In the genomic region with DNA sequence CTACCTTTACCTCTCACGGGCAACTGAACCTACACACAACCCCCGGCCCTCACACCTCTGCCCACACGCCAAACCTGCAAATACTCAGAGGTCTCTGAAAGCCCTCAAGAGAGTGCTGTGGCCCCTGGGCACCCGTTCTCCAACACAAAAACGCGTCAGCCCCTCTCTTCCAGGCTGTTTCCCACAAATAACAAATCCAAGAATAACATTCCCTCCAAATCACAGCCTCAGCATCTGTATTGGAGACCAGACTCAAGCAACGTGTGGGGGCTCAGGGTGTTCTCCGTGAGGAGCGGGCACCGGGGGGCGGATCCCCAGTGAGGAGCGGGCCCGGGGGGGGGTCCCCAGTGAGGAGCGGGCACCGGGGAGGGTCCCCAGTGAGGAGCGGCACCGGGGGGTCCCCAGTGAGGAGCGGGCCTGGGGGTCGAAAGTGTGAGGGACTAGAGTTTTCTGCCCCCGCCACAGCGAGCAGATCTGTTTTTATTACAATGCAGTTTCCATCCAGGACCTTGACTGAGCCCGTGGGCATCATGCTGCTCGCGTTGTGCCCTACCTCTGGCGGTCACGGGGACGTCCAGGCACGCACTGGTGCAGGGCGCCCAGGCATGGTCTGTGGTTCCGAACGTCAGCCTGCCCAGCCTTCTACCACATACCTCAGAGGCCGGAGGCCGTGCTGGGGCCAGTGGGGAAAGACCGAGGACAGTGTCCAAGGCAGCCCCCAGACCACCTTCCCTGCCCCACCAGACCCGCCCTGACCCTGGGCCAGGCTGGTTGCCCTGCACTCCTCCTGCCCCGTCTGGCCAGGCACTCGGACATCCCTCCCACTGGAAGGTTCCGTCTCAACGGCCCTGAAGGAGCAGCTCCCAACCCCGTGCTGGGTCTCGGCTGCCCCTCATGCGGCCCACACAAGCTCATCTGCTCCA, we compare ENCODE assay signal across 22 cellular contexts. TPM values are rescaled to one million over a fixed set of nuclear protein-coding genes. Genes with fewer than 3 reads are reported as not detected.
DNase-seq lines count a peak whose midpoint lies in the region; ATAC-seq and TF ChIP-seq lines count a peak whose summit lies in the region.
"Had no signal": no experiment of that assay in that cellular context is flagged by ENCODE, and none has a peak within 500 bp of the region (broad histone marks: within the 10 kb centered on the region; RNA-seq: fewer than 3 reads in every experiment).

No MANE protein-coding gene starts in this region.

- POLR2A ChIA-PET in CD4-positive, alpha-beta memory T cell (lab: Charles Lee; ENCODE audit: partially characterized antibody), result no interaction called here

- H3K4me3 Mint-ChIP-seq in endothelial cell (ENCODE audit: unreplicated experiment), result peak overlapping the region; percentile 18
- H3K4me3 Mint-ChIP-seq in CD4-positive, alpha-beta memory T cell, result no peak overlapping the region
- H3K4me3 Mint-ChIP-seq: stimulated activated naive B cell treated with anti-CD40 and anti-IgM and Interleukin-4, amounts not matched to agents 10 μg/mL and 1 μg/mL and 100 μg/mL, for 72 hours; WTC11 had no signal

- peaks cover 1% of the 10 kb centered on the region for H3K4me1 Mint-ChIP-seq in endothelial cell (ENCODE audit: unreplicated experiment)
- peaks cover 0 to 3% (median 2%) of the 10 kb centered on the region in 4 donors for H3K4me1 Mint-ChIP-seq in CD4-positive, alpha-beta memory T cell

- TF ChIP-seq CTCF in left ventricle myocardium inferior (IDR thresholded peaks at IDR 0.05; ENCODE audit: borderline replicate concordance) (no peak), endothelial cell (IDR thresholded peaks at IDR 0.05; ENCODE audit: unreplicated experiment) (no peak), osteoblast (IDR thresholded peaks at IDR 0.05; ENCODE audit: extremely low read depth, low read depth, low read length) (no peak)

- no peak for ATAC-seq in Right ventricle myocardium superior (ENCODE audit: poor library complexity)
- no peak for ATAC-seq in GM18909 (IDR thresholded peaks at IDR 0.05; ENCODE audit: poor library complexity, unreplicated experiment)
- ATAC-seq: stimulated activated naive B cell treated with anti-CD40 and anti-IgM and Interleukin-4, amounts not matched to agents 10 μg/mL and 1 μg/mL and 100 μg/mL, for 72 hours; WTC11 had no signal

- H3K4me3 ChIP-seq in left ventricle myocardium inferior (no peak overlapping the region), osteoblast (ENCODE audit: insufficient read depth, low read length) (no peak overlapping the region)
- no peak overlapping the region for H3K4me3 ChIP-seq in CD4-positive, alpha-beta memory T cell (ENCODE audit: low read length in 2 of 2)
- H3K4me3 ChIP-seq: BLaER1 treated with 17β-estradiol and CSF1 and Interleukin-3, amounts not matched to agents 10 nM and 100 nM; SJSA1; uterus had no signal

- peaks cover 38% of the 10 kb centered on the region for H3K36me3 Mint-ChIP-seq in endothelial cell (ENCODE audit: low read depth, unreplicated experiment)
- peaks cover 16 to 30% of the 10 kb centered on the region in 2 donors for H3K36me3 Mint-ChIP-seq in CD4-positive, alpha-beta memory T cell

- H3K27me3 Mint-ChIP-seq in endothelial cell (ENCODE audit: unreplicated experiment), result peaks cover 26% of the 10 kb centered on the region
- H3K27me3 Mint-ChIP-seq in CD4-positive, alpha-beta memory T cell, result no peaks in the 10 kb centered on the region
- H3K27me3 Mint-ChIP-seq: stimulated activated naive B cell treated with anti-CD40 and anti-IgM and Interleukin-4, amounts not matched to agents 10 μg/mL and 1 μg/mL and 100 μg/mL, for 72 hours had no signal

- peaks cover 10% of the 10 kb centered on the region for H4K20me1 ChIP-seq in osteoblast (ENCODE audit: insufficient read depth, low read length)

- H3K27me3 ChIP-seq in left ventricle myocardium inferior (ENCODE audit: low read depth), result no peaks in the 10 kb centered on the region
- H3K27me3 ChIP-seq in osteoblast (ENCODE audit: insufficient read depth, low read length), result no peaks in the 10 kb centered on the region
- no peaks in the 10 kb centered on the region for H3K27me3 ChIP-seq in CD4-positive, alpha-beta memory T cell (ENCODE audit: insufficient read depth, low read length)
- H3K27me3 ChIP-seq: BLaER1 treated with 17β-estradiol and CSF1 and Interleukin-3, amounts not matched to agents 10 nM and 100 nM; SJSA1; uterus had no signal

- DNase-seq in Right ventricle myocardium superior, result peak; percentile 36
- no peak for DNase-seq in left ventricle myocardium inferior
- no peak for DNase-seq in endothelial cell (ENCODE audit: low spot score)
- peak; percentile 46 for DNase-seq in osteoblast (ENCODE audit: insufficient read length, low spot score, missing footprints)
- DNase-seq in ureter (ENCODE audit: low spot score), result peak; percentile 38
- DNase-seq in CD4-positive, alpha-beta memory T cell, result no peak
- no peak for DNase-seq in NCI-H146 (lab: John Stamatoyannopoulos, UW)
- DNase-seq: dermis blood vessel endothelial cell; foreskin melanocyte; GOT3; hypothalamus; kidney glomerular epithelial cell; NCI-H1694 treated with DMSO at 0.1 percent for 48 hours; NCI-H748 treated with DMSO at 0.1 percent for 48 hours; OCI-M1; stimulated activated naive B cell treated with anti-CD40 and anti-IgM and Interleukin-4, amounts not matched to agents 10 μg/mL and 1 μg/mL and 100 μg/mL, for 72 hours had no signal

- H3K9me3 ChIP-seq in left ventricle myocardium inferior (replicated peaks) (no peaks in the 10 kb centered on the region), osteoblast (ENCODE audit: low read depth, low read length) (no peaks in the 10 kb centered on the region)
- H3K9me3 ChIP-seq in CD4-positive, alpha-beta memory T cell (ENCODE audit: control insufficient read depth in 1 of 2, low read length in 2 of 2), result no peaks in the 10 kb centered on the region
- H3K9me3 ChIP-seq: uterus had no signal

- H3K4me1 ChIP-seq in left ventricle myocardium inferior (no peaks in the 10 kb centered on the region), osteoblast (ENCODE audit: insufficient read depth, low read length) (no peaks in the 10 kb centered on the region)
- H3K4me1 ChIP-seq in CD4-positive, alpha-beta memory T cell (ENCODE audit: insufficient read depth, low read length), result no peaks in the 10 kb centered on the region
- H3K4me1 ChIP-seq: SJSA1, uterus had no signal

- intact Hi-C loops in Right ventricle myocardium superior (cut with DNase I), result no loop called here
- intact Hi-C loops in left ventricle myocardium inferior (cut with micrococcal nuclease), result no loop called here
- intact Hi-C loops in CD4-positive, alpha-beta memory T cell (cut with micrococcal nuclease), result no loop called here

- H3K36me3 ChIP-seq in left ventricle myocardium inferior (peaks cover 44% of the 10 kb centered on the region), osteoblast (ENCODE audit: insufficient read depth, low read length) (peaks cover 4% of the 10 kb centered on the region)
- peaks cover 6% of the 10 kb centered on the region for H3K36me3 ChIP-seq in CD4-positive, alpha-beta memory T cell (ENCODE audit: insufficient read depth, low read length)
- H3K36me3 ChIP-seq: uterus had no signal

- H3K9me3 Mint-ChIP-seq in endothelial cell (ENCODE audit: unreplicated experiment), result no peaks in the 10 kb centered on the region
- H3K9me3 Mint-ChIP-seq in CD4-positive, alpha-beta memory T cell, result no peaks in the 10 kb centered on the region

- H3K27ac Mint-ChIP-seq in endothelial cell (ENCODE audit: unreplicated experiment), result no peak overlapping the region
- peak overlapping the region in 1 of 7 donors; percentile 43 for H3K27ac Mint-ChIP-seq in CD4-positive, alpha-beta memory T cell
- H3K27ac Mint-ChIP-seq: WTC11 had no signal

- H3K27ac ChIP-seq in left ventricle myocardium inferior (replicated peaks), result no peak overlapping the region
- no peak overlapping the region for H3K27ac ChIP-seq in osteoblast (ENCODE audit: low read depth, low read length)
- no peak overlapping the region for H3K27ac ChIP-seq in CD4-positive, alpha-beta memory T cell (ENCODE audit: low read depth, low read length)
- H3K27ac ChIP-seq: BLaER1 treated with 17β-estradiol and CSF1 and Interleukin-3, amounts not matched to agents 10 nM and 100 nM; epithelial cell of prostate; SJSA1; uterus had no signal

- peaks cover 11% of the 10 kb centered on the region for H3K79me2 ChIP-seq in osteoblast (ENCODE audit: insufficient read depth, low read length)

- CTCF ChIA-PET in CD4-positive, alpha-beta memory T cell (lab: Charles Lee; ENCODE audit: partially characterized antibody), result no interaction called here

- H3K4me2 ChIP-seq in osteoblast (ENCODE audit: insufficient read depth, low read length), result no peak overlapping the region
- H3K4me2 ChIP-seq: BLaER1 treated with 17β-estradiol and CSF1 and Interleukin-3, amounts not matched to agents 10 nM and 100 nM had no signal

- H2AFZ ChIP-seq in osteoblast (ENCODE audit: low read length), result no peak overlapping the region

RNA-seq across cellular contexts. Expression of a gene that starts 33.1 kb away (rescaled TPM):
- total RNA-seq in Right ventricle myocardium superior (25.4 TPM), left ventricle myocardium inferior (27.4 TPM), endothelial cell (ENCODE audit: unreplicated experiment) (31.8 TPM), osteoblast (31.8 and 35.8 TPM in 2 replicates), ureter (37.4 TPM)
- 10 to 100 TPM; 26.0 to 26.4 TPM for total RNA-seq in CD4-positive, alpha-beta memory T cell
- 10 to 100 TPM; 15.7 to 21.3 TPM for polyA plus RNA-seq in CD4-positive, alpha-beta memory T cell

RNA-seq across cellular contexts. Expression of a gene that starts 46.1 kb away (rescaled TPM):
- total RNA-seq in Right ventricle myocardium superior, result 13.8 TPM
- 12.2 TPM for total RNA-seq in left ventricle myocardium inferior
- total RNA-seq in endothelial cell (ENCODE audit: unreplicated experiment), result 0.87 TPM
- 9.4 and 11.2 TPM in 2 replicates for total RNA-seq in osteoblast
- 29.5 TPM for total RNA-seq in ureter
- total RNA-seq in CD4-positive, alpha-beta memory T cell, result 10 to 100 TPM; 30.7 to 34.8 TPM
- polyA plus RNA-seq in CD4-positive, alpha-beta memory T cell, result 10 to 100 TPM; 12.7 to 18.2 TPM

Comparison
In these comparisons a context has a peak if more than half of its experiments do, and no peak if none do; other contexts are left out.
1. DNase-seq: peak in Right ventricle myocardium superior (single experiment), osteoblast (single experiment) and ureter (single experiment); none in left ventricle myocardium inferior (single experiment), endothelial cell (single experiment), CD4-positive, alpha-beta memory T cell (0 of 5) and NCI-H146 (single experiment).